In the genomic region with DNA sequence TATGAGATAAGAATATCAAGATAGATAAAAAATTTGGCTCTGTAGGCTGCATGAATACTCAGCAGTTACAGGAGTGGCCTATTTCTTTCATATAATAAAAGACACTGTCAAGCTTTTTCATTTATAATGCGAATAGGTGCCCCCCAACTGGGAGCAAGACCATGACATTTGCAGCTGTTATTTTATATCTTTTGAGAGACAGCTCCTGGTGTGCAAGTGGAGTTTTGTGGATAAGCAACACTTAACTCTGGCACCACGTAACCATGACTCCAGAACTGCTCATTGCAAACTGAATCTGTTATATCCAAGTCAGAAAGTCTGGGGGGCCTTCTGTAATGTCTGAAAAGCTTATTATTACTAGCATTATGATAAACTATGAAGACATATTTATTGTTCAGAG, we compare ENCODE assay signal across 1 cellular context.
TF ChIP-seq lines count a peak whose summit lies in the region.

No MANE protein-coding gene starts in this region.

TF ChIP-seq in SK-N-SH treated with all-trans-retinoic acid at 6 μM for 48 hours, 23 proteins besides CTCF, POLR2A, EP300 and RAD21 (continued from another document):
- TF ChIP-seq, protein P1, sequence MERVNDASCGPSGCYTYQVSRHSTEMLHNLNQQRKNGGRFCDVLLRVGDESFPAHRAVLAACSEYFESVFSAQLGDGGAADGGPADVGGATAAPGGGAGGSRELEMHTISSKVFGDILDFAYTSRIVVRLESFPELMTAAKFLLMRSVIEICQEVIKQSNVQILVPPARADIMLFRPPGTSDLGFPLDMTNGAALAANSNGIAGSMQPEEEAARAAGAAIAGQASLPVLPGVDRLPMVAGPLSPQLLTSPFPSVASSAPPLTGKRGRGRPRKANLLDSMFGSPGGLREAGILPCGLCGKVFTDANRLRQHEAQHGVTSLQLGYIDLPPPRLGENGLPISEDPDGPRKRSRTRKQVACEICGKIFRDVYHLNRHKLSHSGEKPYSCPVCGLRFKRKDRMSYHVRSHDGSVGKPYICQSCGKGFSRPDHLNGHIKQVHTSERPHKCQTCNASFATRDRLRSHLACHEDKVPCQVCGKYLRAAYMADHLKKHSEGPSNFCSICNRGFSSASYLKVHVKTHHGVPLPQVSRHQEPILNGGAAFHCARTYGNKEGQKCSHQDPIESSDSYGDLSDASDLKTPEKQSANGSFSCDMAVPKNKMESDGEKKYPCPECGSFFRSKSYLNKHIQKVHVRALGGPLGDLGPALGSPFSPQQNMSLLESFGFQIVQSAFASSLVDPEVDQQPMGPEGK (CRISPR knock-in tag; IDR thresholded peaks at IDR 0.05; ENCODE audit: borderline replicate concordance): no peak
- no peak for TF ChIP-seq OSR1 (CRISPR knock-in tag; IDR thresholded peaks at IDR 0.05)
- no peak for TF ChIP-seq CSDC2 (CRISPR knock-in tag; IDR thresholded peaks at IDR 0.05)
- no peak for TF ChIP-seq ZC3H10 (CRISPR knock-in tag; IDR thresholded peaks at IDR 0.05)
- TF ChIP-seq, protein P2, sequence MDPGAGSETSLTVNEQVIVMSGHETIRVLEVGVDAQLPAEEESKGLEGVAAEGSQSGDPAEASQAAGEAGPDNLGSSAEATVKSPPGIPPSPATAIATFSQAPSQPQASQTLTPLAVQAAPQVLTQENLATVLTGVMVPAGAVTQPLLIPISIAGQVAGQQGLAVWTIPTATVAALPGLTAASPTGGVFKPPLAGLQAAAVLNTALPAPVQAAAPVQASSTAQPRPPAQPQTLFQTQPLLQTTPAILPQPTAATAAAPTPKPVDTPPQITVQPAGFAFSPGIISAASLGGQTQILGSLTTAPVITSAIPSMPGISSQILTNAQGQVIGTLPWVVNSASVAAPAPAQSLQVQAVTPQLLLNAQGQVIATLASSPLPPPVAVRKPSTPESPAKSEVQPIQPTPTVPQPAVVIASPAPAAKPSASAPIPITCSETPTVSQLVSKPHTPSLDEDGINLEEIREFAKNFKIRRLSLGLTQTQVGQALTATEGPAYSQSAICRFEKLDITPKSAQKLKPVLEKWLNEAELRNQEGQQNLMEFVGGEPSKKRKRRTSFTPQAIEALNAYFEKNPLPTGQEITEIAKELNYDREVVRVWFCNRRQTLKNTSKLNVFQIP (CRISPR knock-in tag; IDR thresholded peaks at IDR 0.05; ENCODE audit: borderline replicate concordance, low read depth): no peak
- TF ChIP-seq ZFP30 (CRISPR knock-in tag; IDR thresholded peaks at IDR 0.05): no peak
- no peak for TF ChIP-seq SNAI2 (CRISPR knock-in tag; IDR thresholded peaks at IDR 0.05)
- no peak for TF ChIP-seq ZNF70 (CRISPR knock-in tag; IDR thresholded peaks at IDR 0.05)
- TF ChIP-seq, protein P3, sequence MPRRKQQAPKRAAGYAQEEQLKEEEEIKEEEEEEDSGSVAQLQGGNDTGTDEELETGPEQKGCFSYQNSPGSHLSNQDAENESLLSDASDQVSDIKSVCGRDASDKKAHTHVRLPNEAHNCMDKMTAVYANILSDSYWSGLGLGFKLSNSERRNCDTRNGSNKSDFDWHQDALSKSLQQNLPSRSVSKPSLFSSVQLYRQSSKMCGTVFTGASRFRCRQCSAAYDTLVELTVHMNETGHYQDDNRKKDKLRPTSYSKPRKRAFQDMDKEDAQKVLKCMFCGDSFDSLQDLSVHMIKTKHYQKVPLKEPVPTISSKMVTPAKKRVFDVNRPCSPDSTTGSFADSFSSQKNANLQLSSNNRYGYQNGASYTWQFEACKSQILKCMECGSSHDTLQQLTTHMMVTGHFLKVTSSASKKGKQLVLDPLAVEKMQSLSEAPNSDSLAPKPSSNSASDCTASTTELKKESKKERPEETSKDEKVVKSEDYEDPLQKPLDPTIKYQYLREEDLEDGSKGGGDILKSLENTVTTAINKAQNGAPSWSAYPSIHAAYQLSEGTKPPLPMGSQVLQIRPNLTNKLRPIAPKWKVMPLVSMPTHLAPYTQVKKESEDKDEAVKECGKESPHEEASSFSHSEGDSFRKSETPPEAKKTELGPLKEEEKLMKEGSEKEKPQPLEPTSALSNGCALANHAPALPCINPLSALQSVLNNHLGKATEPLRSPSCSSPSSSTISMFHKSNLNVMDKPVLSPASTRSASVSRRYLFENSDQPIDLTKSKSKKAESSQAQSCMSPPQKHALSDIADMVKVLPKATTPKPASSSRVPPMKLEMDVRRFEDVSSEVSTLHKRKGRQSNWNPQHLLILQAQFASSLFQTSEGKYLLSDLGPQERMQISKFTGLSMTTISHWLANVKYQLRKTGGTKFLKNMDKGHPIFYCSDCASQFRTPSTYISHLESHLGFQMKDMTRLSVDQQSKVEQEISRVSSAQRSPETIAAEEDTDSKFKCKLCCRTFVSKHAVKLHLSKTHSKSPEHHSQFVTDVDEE (CRISPR knock-in tag; IDR thresholded peaks at IDR 0.05): no peak
- no peak for TF ChIP-seq PPARA (CRISPR knock-in tag; IDR thresholded peaks at IDR 0.05; ENCODE audit: borderline replicate concordance)
TF ChIP-seq in SK-N-SH treated with all-trans-retinoic acid at 6 μM for 48 hours: peak in this region for 0.
